In genomic region chr11:18173225-18173866, GRCh38 we compare ENCODE assay signal across 17 cellular contexts. TPM values are rescaled to one million over a fixed set of nuclear protein-coding genes. Genes with fewer than 3 reads are reported as not detected.
DNase-seq lines count a peak whose midpoint lies in the region; ATAC-seq, FAIRE-seq and TF ChIP-seq lines count a peak whose summit lies in the region.
"Had no signal": no experiment of that assay in that cellular context is flagged by ENCODE, and none has a peak within 500 bp of the region (broad histone marks: within the 10 kb centered on the region; RNA-seq: fewer than 3 reads in every experiment).

No MANE protein-coding gene starts in this region.

- H3K9me3 ChIP-seq in breast epithelium: no peaks in the 10 kb centered on the region
- no peaks in the 10 kb centered on the region for H3K9me3 ChIP-seq in Peyer's patch
- H3K9me3 ChIP-seq in colonic mucosa: no peaks in the 10 kb centered on the region
- H3K9me3 ChIP-seq: BLaER1 treated with 17β-estradiol and CSF1 and Interleukin-3, amounts not matched to agents 10 nM and 100 nM had no signal

- intact Hi-C loops in MCF 10A (cut with micrococcal nuclease) (no loop called here), breast epithelium (cut with DNase I; ENCODE audit: low total_unique reads) (no loop called here), colonic mucosa (cut with DNase I) (no loop called here)

- H3K27me3 Mint-ChIP-seq in MCF 10A (ENCODE audit: insufficient read depth, unreplicated experiment) (peaks cover 45% of the 10 kb centered on the region), naive B cell (peaks cover 28 to 40% (median 29%) of the 10 kb centered on the region in 3 donors)

- no peak for TF ChIP-seq POLR2A in breast epithelium (IDR thresholded peaks at IDR 0.05)
- TF ChIP-seq POLR2A in Peyer's patch (IDR thresholded peaks at IDR 0.05): no peak

- H3K4me1 Mint-ChIP-seq in MCF 10A (ENCODE audit: insufficient read depth, unreplicated experiment) (no peaks in the 10 kb centered on the region), naive B cell (peaks cover 0 to 6% (median 0%) of the 10 kb centered on the region in 3 donors)
- H3K4me1 Mint-ChIP-seq: CD4-positive, CD25-positive, alpha-beta regulatory T cell had no signal

- peak overlapping the region; percentile 16 for H3K27ac Mint-ChIP-seq in MCF 10A (ENCODE audit: low read depth, unreplicated experiment)
- peak overlapping the region in 3 of 6 donors; percentile 16 to 89 (median 23) for H3K27ac Mint-ChIP-seq in naive B cell
- H3K27ac Mint-ChIP-seq: CD4-positive, CD25-positive, alpha-beta regulatory T cell had no signal

- H3K4me3 Mint-ChIP-seq in MCF 10A (ENCODE audit: unreplicated experiment): no peak overlapping the region
- peak overlapping the region in 3 of 8 donors; percentile 5 to 57 (median 35) for H3K4me3 Mint-ChIP-seq in naive B cell
- H3K4me3 Mint-ChIP-seq: CD4-positive, CD25-positive, alpha-beta regulatory T cell had no signal

- no peaks in the 10 kb centered on the region for H3K9me3 Mint-ChIP-seq in MCF 10A (ENCODE audit: unreplicated experiment)
- peaks cover 0 to 6% (median 0%) of the 10 kb centered on the region in 7 donors for H3K9me3 Mint-ChIP-seq in naive B cell
- H3K9me3 Mint-ChIP-seq: CD4-positive, CD25-positive, alpha-beta regulatory T cell had no signal

- no peak overlapping the region for H3K27ac ChIP-seq in breast epithelium
- H3K27ac ChIP-seq in Peyer's patch: peak overlapping the region in 2 of 4 donors; percentile 9 to 62
- H3K27ac ChIP-seq in colonic mucosa: no peak overlapping the region
- H3K27ac ChIP-seq: 22Rv1; BLaER1 treated with 17β-estradiol and CSF1 and Interleukin-3, amounts not matched to agents 10 nM and 100 nM; GM23248 had no signal

- H3K4me1 ChIP-seq in breast epithelium (no peaks in the 10 kb centered on the region), Peyer's patch (no peaks in the 10 kb centered on the region), colonic mucosa (no peaks in the 10 kb centered on the region)
- H3K4me1 ChIP-seq: BLaER1 treated with 17β-estradiol and CSF1 and Interleukin-3, amounts not matched to agents 10 nM and 100 nM had no signal

- TF ChIP-seq CTCF in MCF 10A (IDR thresholded peaks at IDR 0.05; ENCODE audit: unreplicated experiment): no peak
- TF ChIP-seq CTCF in breast epithelium (IDR thresholded peaks at IDR 0.05): no peak
- TF ChIP-seq CTCF in Peyer's patch (IDR thresholded peaks at IDR 0.05): no peak
- TF ChIP-seq CTCF in colonic mucosa (IDR thresholded peaks at IDR 0.05): no peak

- POLR2A ChIA-PET in MCF 10A (lab: Yijun Ruan, JAX): no interaction called here

- CTCF ChIA-PET in MCF 10A (lab: Yijun Ruan, JAX): no interaction called here

- H3K4me3 ChIP-seq in breast epithelium: no peak overlapping the region
- H3K4me3 ChIP-seq in Peyer's patch: peak overlapping the region in 1 of 4 donors; percentile 16
- H3K4me3 ChIP-seq in colonic mucosa: no peak overlapping the region
- H3K4me3 ChIP-seq: BLaER1 treated with 17β-estradiol and CSF1 and Interleukin-3, amounts not matched to agents 10 nM and 100 nM; GM23248 had no signal

- no peak overlapping the region for H3K9ac ChIP-seq in colonic mucosa (ENCODE audit: low read depth in 2 of 2, low read length in 2 of 2)
- H3K9ac ChIP-seq: BLaER1 treated with 17β-estradiol and CSF1 and Interleukin-3, amounts not matched to agents 10 nM and 100 nM; GM23248 had no signal

- H3K27me3 ChIP-seq in breast epithelium: no peaks in the 10 kb centered on the region
- no peaks in the 10 kb centered on the region for H3K27me3 ChIP-seq in Peyer's patch
- H3K27me3 ChIP-seq in colonic mucosa: no peaks in the 10 kb centered on the region
- H3K27me3 ChIP-seq: BLaER1 treated with 17β-estradiol and CSF1 and Interleukin-3, amounts not matched to agents 10 nM and 100 nM had no signal

- BruUV-seq in MCF 10A (replicated peaks; lab: Mats Ljungman, UMichigan): no TSS peak

- no peak for FAIRE-seq in HTR-8/SVneo (lab: Jason Lieb, UNC)

- no peaks in the 10 kb centered on the region for H3K36me3 ChIP-seq in breast epithelium
- no peaks in the 10 kb centered on the region for H3K36me3 ChIP-seq in Peyer's patch
- H3K36me3 ChIP-seq in colonic mucosa: no peaks in the 10 kb centered on the region
- H3K36me3 ChIP-seq: BLaER1 treated with 17β-estradiol and CSF1 and Interleukin-3, amounts not matched to agents 10 nM and 100 nM had no signal

- DNase-seq in MCF 10A (ENCODE audit: unreplicated experiment) (no peak), breast epithelium (ENCODE audit: low spot score in 2 of 2) (no peak), Peyer's patch (peak in 2 of 3 donors; percentile 59 to 71), naive B cell (no peak), colonic mucosa (no peak), HTR-8/SVneo (ENCODE audit: insufficient read length, low spot score) (no peak)
- DNase-seq: CD4-positive, CD25-positive, alpha-beta regulatory T cell; DMS53; GF-D8; GM23248; H7; KBM-7 had no signal

- ATAC-seq in naive B cell (ENCODE audit: low read depth in 2 of 2) (peak; percentile 53 to 64), esophagus mucosa (no peak), GM21529 (IDR thresholded peaks at IDR 0.05; ENCODE audit: unreplicated experiment) (no peak)

- H3K36me3 Mint-ChIP-seq in MCF 10A (ENCODE audit: insufficient read depth, unreplicated experiment) (no peaks in the 10 kb centered on the region), naive B cell (no peaks in the 10 kb centered on the region)
- H3K36me3 Mint-ChIP-seq: CD4-positive, CD25-positive, alpha-beta regulatory T cell had no signal

RNA-seq across cellular contexts. Expression of gene MRGPRX4, which starts 0.7 kb away (rescaled TPM):
- not detected in 2 replicates for total RNA-seq in MCF 10A (2022)
- not detected for total RNA-seq in breast epithelium
- total RNA-seq in Peyer's patch: not detected
- polyA plus RNA-seq in naive B cell (ENCODE audit: low read depth in 6 of 6): not detected
- not detected for total RNA-seq in colonic mucosa
- total RNA-seq in esophagus mucosa: not detected
- total RNA-seq: A673; CD4-positive, CD25-positive, alpha-beta regulatory T cell; GM23248; H7 had no signal
- polyA plus RNA-seq: CD4-positive, CD25-positive, alpha-beta regulatory T cell; GM23248 had no signal

RNA-seq across cellular contexts. Expression of gene MRGPRX3, which starts 41.0 kb away (rescaled TPM):
- total RNA-seq in MCF 10A (2022) (0.34 and 0.79 TPM in 2 replicates), breast epithelium (1 to 10 TPM in 2 of 3 donors, not detected in 1; 2.0 to 5.2 TPM), Peyer's patch (not detected), colonic mucosa (not detected), esophagus mucosa (1.9 TPM)
- polyA plus RNA-seq in naive B cell (ENCODE audit: low read depth in 6 of 6): not detected
- total RNA-seq: A673; CD4-positive, CD25-positive, alpha-beta regulatory T cell; GM23248; H7 had no signal
- polyA plus RNA-seq: CD4-positive, CD25-positive, alpha-beta regulatory T cell; GM23248 had no signal

Comparison
In these comparisons a context has a peak if more than half of its experiments do, and no peak if none do; other contexts are left out.
1. DNase-seq: peak in Peyer's patch (2 of 3); none in MCF 10A (single experiment), breast epithelium (0 of 2), naive B cell (single experiment), colonic mucosa (single experiment) and HTR-8/SVneo (single experiment).
2. ATAC-seq: peak in naive B cell (2 of 2); none in esophagus mucosa (single experiment) and GM21529 (single experiment).